In the genomic region with DNA sequence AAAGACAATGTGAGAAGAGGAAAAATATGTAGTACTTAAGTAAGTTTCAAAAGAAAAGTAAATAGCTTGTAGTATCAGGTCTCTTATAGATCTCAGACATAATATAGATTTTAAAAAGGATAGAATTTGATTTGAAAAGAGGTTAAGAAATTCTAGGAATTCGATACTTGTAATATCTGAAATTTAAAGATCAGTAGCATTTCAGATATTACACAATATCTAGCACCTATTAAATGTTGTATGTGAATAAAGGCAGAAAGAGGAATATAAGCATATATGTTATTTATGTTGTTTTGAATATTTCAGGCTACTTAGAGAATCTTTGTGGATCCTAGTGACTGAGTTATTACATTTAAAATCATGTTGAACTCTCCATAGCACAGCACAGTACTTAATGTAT, we compare ENCODE assay signal across 30 cellular contexts.
"Had no signal": no experiment of that assay in that cellular context is flagged by ENCODE, and none has a peak within 500 bp of the region (broad histone marks: within the 10 kb centered on the region; RNA-seq: fewer than 3 reads in every experiment).

No MANE protein-coding gene starts in this region.

- H3K27ac Mint-ChIP-seq: natural killer cell treated with Interleukin-12 subunit alpha and Interleukin-12 subunit beta and Interleukin-15 and Interleukin-18, amount 100 ng/mL, for 72 hours; nephron progenitor cell; stimulated activated naive B cell treated with anti-CD40 and anti-IgM and Interleukin-4, amounts not matched to agents 10 μg/mL and 1 μg/mL and 100 μg/mL, for 72 hours; stimulated activated naive CD8-positive, alpha-beta T cell treated with anti-CD3 and anti-CD28 coated beads, Interleukin-15, Interleukin-2, amounts not matched to agents 100 ng/mL and 50 ng/mL, for 24 hours had no signal

- H3K27ac ChIP-seq: neutrophil, pancreas, prostate gland, right lobe of liver, skin epidermis, spleen, stomach, thoracic aorta, thyroid gland, tibial nerve, upper lobe of left lung, vagina had no signal

- ATAC-seq: naive thymus-derived CD8-positive, alpha-beta T cell; natural killer cell treated with Interleukin-12 subunit alpha and Interleukin-12 subunit beta and Interleukin-15 and Interleukin-18, amount 100 ng/mL, for 72 hours; pancreas; right cardiac atrium; right lobe of liver; stimulated activated naive B cell treated with anti-CD40 and anti-IgM and Interleukin-4, amounts not matched to agents 10 μg/mL and 1 μg/mL and 100 μg/mL, for 72 hours had no signal

- DNase-seq: naive thymus-derived CD8-positive, alpha-beta T cell; nephron progenitor cell; nucleus accumbens; pancreas; retina; right cardiac atrium; right lobe of liver; spleen; stimulated activated CD4-positive, alpha-beta T cell treated with anti-CD3 and anti-CD28 coated beads, Interleukin-12 subunit alpha, Interleukin-12 subunit beta, amount 100 ng/mL, for 4 hours; stimulated activated CD4-positive, alpha-beta T cell treated with anti-CD3 and anti-CD28 coated beads, Interleukin-1b, Interleukin-23, amount 100 ng/mL, for 48 hours; stimulated activated CD4-positive, alpha-beta T cell treated with anti-CD3 and anti-CD28 coated beads, Interleukin-4, amount 100 ng/mL, for 1 hour; stimulated activated CD4-positive, alpha-beta T cell treated with anti-CD3 and anti-CD28 coated beads, Interleukin-4, amount 100 ng/mL, for 4 hours; stimulated activated CD8-positive, alpha-beta memory T cell treated with anti-CD3 and anti-CD28 coated beads, Interleukin-4, amount 100 ng/mL, for 48 hours; stimulated activated naive B cell treated with anti-CD40 and anti-IgM and Interleukin-4, amounts not matched to agents 10 μg/mL and 1 μg/mL and 100 μg/mL, for 72 hours; stimulated activated naive CD4-positive, alpha-beta T cell treated with Interleukin-2 at 50 U/mL for 16 hours; stomach; thyroid gland; trophoblast cell; upper lobe of left lung had no signal

- H3K4me2 ChIP-seq: smooth muscle cell had no signal

- H3K4me3 Mint-ChIP-seq: naive thymus-derived CD8-positive, alpha-beta T cell; natural killer cell treated with Interleukin-12 subunit alpha and Interleukin-12 subunit beta and Interleukin-15 and Interleukin-18, amount 100 ng/mL, for 72 hours; nephron progenitor cell; neural crest cell; stimulated activated naive B cell treated with anti-CD40 and anti-IgM and Interleukin-4, amounts not matched to agents 10 μg/mL and 1 μg/mL and 100 μg/mL, for 72 hours; stimulated activated naive CD8-positive, alpha-beta T cell treated with anti-CD3 and anti-CD28 coated beads, Interleukin-15, Interleukin-2, amounts not matched to agents 100 ng/mL and 50 ng/mL, for 24 hours had no signal

- H3K4me1 Mint-ChIP-seq: naive thymus-derived CD8-positive, alpha-beta T cell; nephron progenitor cell; neural crest cell; stimulated activated naive B cell treated with anti-CD40 and anti-IgM and Interleukin-4, amounts not matched to agents 10 μg/mL and 1 μg/mL and 100 μg/mL, for 72 hours had no signal

- H3K27me3 Mint-ChIP-seq: naive thymus-derived CD8-positive, alpha-beta T cell; natural killer cell treated with Interleukin-12 subunit alpha and Interleukin-12 subunit beta and Interleukin-15 and Interleukin-18, amount 100 ng/mL, for 72 hours; stimulated activated naive B cell treated with anti-CD40 and anti-IgM and Interleukin-4, amounts not matched to agents 10 μg/mL and 1 μg/mL and 100 μg/mL, for 72 hours; stimulated activated naive CD8-positive, alpha-beta T cell treated with anti-CD3 and anti-CD28 coated beads, Interleukin-15, Interleukin-2, amounts not matched to agents 100 ng/mL and 50 ng/mL, for 24 hours had no signal

- H3K9me3 Mint-ChIP-seq: naive thymus-derived CD8-positive, alpha-beta T cell; natural killer cell treated with Interleukin-12 subunit alpha and Interleukin-12 subunit beta and Interleukin-15 and Interleukin-18, amount 100 ng/mL, for 72 hours; nephron progenitor cell; neural crest cell; stimulated activated naive CD8-positive, alpha-beta T cell treated with anti-CD3 and anti-CD28 coated beads, Interleukin-15, Interleukin-2, amounts not matched to agents 100 ng/mL and 50 ng/mL, for 24 hours had no signal

- H3K4me3 ChIP-seq: pancreas, prostate gland, right lobe of liver, skin epidermis, smooth muscle cell, spleen, stomach, thoracic aorta, thyroid gland, tibial nerve, upper lobe of left lung, vagina had no signal

- FAIRE-seq: pancreas, urothelium cell line had no signal

- H3K27me3 ChIP-seq: neutrophil, pancreas, right lobe of liver, spleen, stomach, thyroid gland, tibial nerve, upper lobe of left lung, vagina had no signal

- H3K9me3 ChIP-seq: neutrophil, pancreas, prostate gland, right lobe of liver, spleen, stomach, thoracic aorta, thyroid gland, tibial nerve, upper lobe of left lung, vagina had no signal

- H3K4me1 ChIP-seq: pancreas, prostate gland, right lobe of liver, spleen, stomach, thyroid gland, tibial nerve, upper lobe of left lung, vagina had no signal

- H3K36me3 ChIP-seq: prostate gland had no signal
